In the genomic region with DNA sequence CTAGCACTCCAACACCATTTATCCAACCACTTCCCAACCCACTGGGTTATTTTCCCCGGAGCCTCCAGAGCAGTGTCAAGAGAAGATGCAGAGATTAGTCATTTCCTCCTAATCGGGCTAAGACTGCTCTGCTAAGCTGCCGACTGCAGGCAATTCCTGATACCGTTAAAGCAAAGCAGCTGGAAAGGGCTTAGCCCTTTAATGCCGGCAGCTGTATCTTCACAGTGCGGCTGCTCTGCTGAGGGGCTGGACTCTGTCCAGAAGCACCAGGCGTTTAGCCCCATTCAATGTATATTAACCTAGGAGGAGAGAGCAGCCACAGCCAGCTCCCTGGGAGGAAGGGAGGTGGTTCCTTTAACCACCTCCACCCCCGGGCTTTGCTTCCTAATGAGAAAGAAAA, we compare ENCODE assay signal across 1 cellular context.
TF ChIP-seq lines count a peak whose summit lies in the region.

No MANE protein-coding gene starts in this region.

TF ChIP-seq in HEK293, 187 proteins besides CTCF, POLR2A, EP300 and RAD21 (continued from another document):
- TF ChIP-seq ZBTB7A (tag by site-specific recombination; IDR thresholded peaks at IDR 0.05; ENCODE audit: low read depth) (no peak), TCF7L2 (IDR thresholded peaks at IDR 0.05; ENCODE audit: borderline replicate concordance, low read depth, low read length) (no peak), ZFP37 (tag by site-specific recombination; IDR thresholded peaks at IDR 0.05) (no peak), ZNF548 (tag by site-specific recombination; IDR thresholded peaks at IDR 0.05) (no peak), KLF10 (tag by site-specific recombination; IDR thresholded peaks at IDR 0.05) (no peak)
- TF ChIP-seq, protein P1, sequence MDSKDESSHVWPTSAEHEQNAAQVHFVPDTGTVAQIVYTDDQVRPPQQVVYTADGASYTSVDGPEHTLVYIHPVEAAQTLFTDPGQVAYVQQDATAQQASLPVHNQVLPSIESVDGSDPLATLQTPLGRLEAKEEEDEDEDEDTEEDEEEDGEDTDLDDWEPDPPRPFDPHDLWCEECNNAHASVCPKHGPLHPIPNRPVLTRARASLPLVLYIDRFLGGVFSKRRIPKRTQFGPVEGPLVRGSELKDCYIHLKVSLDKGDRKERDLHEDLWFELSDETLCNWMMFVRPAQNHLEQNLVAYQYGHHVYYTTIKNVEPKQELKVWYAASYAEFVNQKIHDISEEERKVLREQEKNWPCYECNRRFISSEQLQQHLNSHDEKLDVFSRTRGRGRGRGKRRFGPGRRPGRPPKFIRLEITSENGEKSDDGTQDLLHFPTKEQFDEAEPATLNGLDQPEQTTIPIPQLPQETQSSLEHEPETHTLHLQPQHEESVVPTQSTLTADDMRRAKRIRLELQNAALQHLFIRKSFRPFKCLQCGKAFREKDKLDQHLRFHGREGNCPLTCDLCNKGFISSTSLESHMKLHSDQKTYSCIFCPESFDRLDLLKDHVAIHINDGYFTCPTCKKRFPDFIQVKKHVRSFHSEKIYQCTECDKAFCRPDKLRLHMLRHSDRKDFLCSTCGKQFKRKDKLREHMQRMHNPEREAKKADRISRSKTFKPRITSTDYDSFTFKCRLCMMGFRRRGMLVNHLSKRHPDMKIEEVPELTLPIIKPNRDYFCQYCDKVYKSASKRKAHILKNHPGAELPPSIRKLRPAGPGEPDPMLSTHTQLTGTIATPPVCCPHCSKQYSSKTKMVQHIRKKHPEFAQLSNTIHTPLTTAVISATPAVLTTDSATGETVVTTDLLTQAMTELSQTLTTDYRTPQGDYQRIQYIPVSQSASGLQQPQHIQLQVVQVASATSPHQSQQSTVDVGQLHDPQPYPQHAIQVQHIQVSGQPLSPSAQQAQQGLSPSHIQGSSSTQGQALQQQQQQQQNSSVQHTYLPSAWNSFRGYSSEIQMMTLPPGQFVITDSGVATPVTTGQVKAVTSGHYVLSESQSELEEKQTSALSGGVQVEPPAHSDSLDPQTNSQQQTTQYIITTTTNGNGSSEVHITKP (tag by site-specific recombination; IDR thresholded peaks at IDR 0.05): no peak
- TF ChIP-seq, protein P2, sequence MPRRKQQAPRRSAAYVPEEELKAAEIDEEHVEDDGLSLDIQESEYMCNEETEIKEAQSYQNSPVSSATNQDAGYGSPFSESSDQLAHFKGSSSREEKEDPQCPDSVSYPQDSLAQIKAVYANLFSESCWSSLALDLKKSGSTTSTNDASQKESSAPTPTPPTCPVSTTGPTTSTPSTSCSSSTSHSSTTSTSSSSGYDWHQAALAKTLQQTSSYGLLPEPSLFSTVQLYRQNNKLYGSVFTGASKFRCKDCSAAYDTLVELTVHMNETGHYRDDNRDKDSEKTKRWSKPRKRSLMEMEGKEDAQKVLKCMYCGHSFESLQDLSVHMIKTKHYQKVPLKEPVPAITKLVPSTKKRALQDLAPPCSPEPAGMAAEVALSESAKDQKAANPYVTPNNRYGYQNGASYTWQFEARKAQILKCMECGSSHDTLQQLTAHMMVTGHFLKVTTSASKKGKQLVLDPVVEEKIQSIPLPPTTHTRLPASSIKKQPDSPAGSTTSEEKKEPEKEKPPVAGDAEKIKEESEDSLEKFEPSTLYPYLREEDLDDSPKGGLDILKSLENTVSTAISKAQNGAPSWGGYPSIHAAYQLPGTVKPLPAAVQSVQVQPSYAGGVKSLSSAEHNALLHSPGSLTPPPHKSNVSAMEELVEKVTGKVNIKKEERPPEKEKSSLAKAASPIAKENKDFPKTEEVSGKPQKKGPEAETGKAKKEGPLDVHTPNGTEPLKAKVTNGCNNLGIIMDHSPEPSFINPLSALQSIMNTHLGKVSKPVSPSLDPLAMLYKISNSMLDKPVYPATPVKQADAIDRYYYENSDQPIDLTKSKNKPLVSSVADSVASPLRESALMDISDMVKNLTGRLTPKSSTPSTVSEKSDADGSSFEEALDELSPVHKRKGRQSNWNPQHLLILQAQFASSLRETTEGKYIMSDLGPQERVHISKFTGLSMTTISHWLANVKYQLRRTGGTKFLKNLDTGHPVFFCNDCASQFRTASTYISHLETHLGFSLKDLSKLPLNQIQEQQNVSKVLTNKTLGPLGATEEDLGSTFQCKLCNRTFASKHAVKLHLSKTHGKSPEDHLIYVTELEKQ (tag by site-specific recombination; IDR thresholded peaks at IDR 0.05; ENCODE audit: borderline replicate concordance): no peak
